ENCODE assay signal across 15 cellular contexts in genomic region chr1:19443321-19443720, GRCh38. TPM values are rescaled to one million over a fixed set of nuclear protein-coding genes. Genes with fewer than 3 reads are reported as not detected.
A peak's percentile ranks its signal among the peaks of the same experiment; 100 is the strongest.
DNase-seq lines count a peak whose midpoint lies in the region; ATAC-seq and TF ChIP-seq lines count a peak whose summit lies in the region.
"Had no signal": no experiment of that assay in that cellular context is flagged by ENCODE, and none has a peak within 500 bp of the region (broad histone marks: within the 10 kb centered on the region; RNA-seq: fewer than 3 reads in every experiment).

No MANE protein-coding gene starts in this region.

- H3K27me3 Mint-ChIP-seq in activated naive CD4-positive, alpha-beta T cell treated with anti-CD3 and anti-CD28 coated beads, Interleukin-2, amount 50 U/mL, for 24 hours: no peaks in the 10 kb centered on the region
- H3K27me3 Mint-ChIP-seq in activated naive CD4-positive, alpha-beta T cell treated with anti-CD3 and anti-CD28 coated beads, Interleukin-2, amount 10 ng/mL, durations not matched to agents 7 days and 5 days: no peaks in the 10 kb centered on the region

- peaks cover 4% of the 10 kb centered on the region for H3K79me1 ChIP-seq in neuronal stem cell (ENCODE audit: low read depth, low read length)

- H3K9me3 ChIP-seq in esophagus (ENCODE audit: control insufficient read depth in 2 of 2, insufficient read depth in 1 of 2, low read depth in 1 of 2, low read length in 1 of 2) (no peaks in the 10 kb centered on the region), neuronal stem cell (replicated peaks in 1 of 2; ENCODE audit: control insufficient read depth in 2 of 2, insufficient read depth in 1 of 2, low read depth in 1 of 2, low read length in 2 of 2) (no peaks in the 10 kb centered on the region), transverse colon (no peaks in the 10 kb centered on the region)
- H3K9me3 ChIP-seq: A549 had no signal

- no peak overlapping the region for H4K8ac ChIP-seq in neuronal stem cell (ENCODE audit: low read depth, low read length)

- H3K4me3 ChIP-seq in esophagus (ENCODE audit: low read depth in 1 of 2, low read length in 2 of 2): no peak overlapping the region
- H3K4me3 ChIP-seq in neuronal stem cell (ENCODE audit: low read length in 2 of 2): no peak overlapping the region
- H3K4me3 ChIP-seq in transverse colon: no peak overlapping the region
- H3K4me3 ChIP-seq: A549 had no signal

- no peak for TF ChIP-seq POLR2A in transverse colon (IDR thresholded peaks at IDR 0.05)

- H3K23ac ChIP-seq in neuronal stem cell (ENCODE audit: low read depth, low read length, poor library complexity): no peak overlapping the region

- H3K9me3 Mint-ChIP-seq in activated naive CD4-positive, alpha-beta T cell treated with anti-CD3 and anti-CD28 coated beads, Interleukin-2, amount 50 U/mL, for 24 hours: no peaks in the 10 kb centered on the region
- H3K9me3 Mint-ChIP-seq in activated naive CD4-positive, alpha-beta T cell treated with anti-CD3 and anti-CD28 coated beads, Interleukin-2, amount 10 ng/mL, durations not matched to agents 7 days and 5 days: no peaks in the 10 kb centered on the region
- H3K9me3 Mint-ChIP-seq: immature natural killer cell had no signal

- TF ChIP-seq EP300 in transverse colon (IDR thresholded peaks at IDR 0.05; ENCODE audit: low read depth): no peak

- TF ChIP-seq CTCF in transverse colon (IDR thresholded peaks at IDR 0.05): no peak

- WGBS in esophagus, 2 donors: 73 to 82% methylated on average over 4 of the region's 4 CpGs
- WGBS in neuronal stem cell (ENCODE audit: extremely low coverage in 2 of 2, insufficient read length in 2 of 2, insufficient replicate concordance in 1 of 2), 2 donors: no CpG with 5 or more reads among the region's 4 CpGs
- 67 to 78% methylated on average over 4 of the region's 4 CpGs for WGBS in transverse colon (ENCODE audit: low coverage in 1 of 2), 2 donors

- DNase-seq in activated naive CD4-positive, alpha-beta T cell treated with anti-CD3 and anti-CD28 coated beads, Interleukin-2, amount 10 ng/mL, durations not matched to agents 7 days and 5 days: no peak
- DNase-seq in neuronal stem cell (ENCODE audit: low spot score) (no peak), transverse colon (no peak), OCI-M1 (lab: John Stamatoyannopoulos, UW) (no peak), cerebellar cortex (ENCODE audit: low spot score) (no peak)
- DNase-seq: Calu3; dermis blood vessel endothelial cell; immature natural killer cell; MM.1S; NCI-H2107; NK-92 treated with Interleukin-12 subunit alpha and Interleukin-12 subunit beta, amount 100 ng/mL, for 24 hours had no signal

- peak overlapping the region; percentile 81 for H3K27ac Mint-ChIP-seq in activated naive CD4-positive, alpha-beta T cell treated with anti-CD3 and anti-CD28 coated beads, Interleukin-2, amount 50 U/mL, for 24 hours
- H3K27ac Mint-ChIP-seq in activated naive CD4-positive, alpha-beta T cell treated with anti-CD3 and anti-CD28 coated beads, Interleukin-2, amount 10 ng/mL, durations not matched to agents 7 days and 5 days: no peak overlapping the region

- H2BK15ac ChIP-seq in neuronal stem cell (ENCODE audit: low read length): no peak overlapping the region

- intact Hi-C loops in transverse colon (cut with DNase I; ENCODE audit: low total_unique reads): no loop called here

- no peak overlapping the region for H3K14ac ChIP-seq in neuronal stem cell (ENCODE audit: low read length)

- H3K4me3 Mint-ChIP-seq in activated naive CD4-positive, alpha-beta T cell treated with anti-CD3 and anti-CD28 coated beads, Interleukin-2, amount 50 U/mL, for 24 hours: no peak overlapping the region
- no peak overlapping the region for H3K4me3 Mint-ChIP-seq in activated naive CD4-positive, alpha-beta T cell treated with anti-CD3 and anti-CD28 coated beads, Interleukin-2, amount 10 ng/mL, durations not matched to agents 7 days and 5 days
- H3K4me3 Mint-ChIP-seq: immature natural killer cell had no signal

- CTCF ChIA-PET in activated naive CD4-positive, alpha-beta T cell treated with anti-CD3 and anti-CD28 coated beads, Interleukin-2, amount 10 ng/mL, durations not matched to agents 7 days and 5 days (lab: Charles Lee): interaction anchor here (1.0 kb wide), 1 partner anchor 38 kb away, joined by 3 read pairs; no protein-coding TSS in a partner anchor

- H2AFZ ChIP-seq in neuronal stem cell (ENCODE audit: low read length): no peak overlapping the region

- peak overlapping the region; percentile 38 for H2AK5ac ChIP-seq in neuronal stem cell (ENCODE audit: low read depth, low read length)

- no peak for ATAC-seq in GM21786 (IDR thresholded peaks at IDR 0.05; ENCODE audit: unreplicated experiment)
- ATAC-seq: A549 had no signal

- no peaks in the 10 kb centered on the region for H3K27me3 ChIP-seq in esophagus (ENCODE audit: control insufficient read depth in 1 of 2, insufficient read depth in 2 of 2, low read length in 2 of 2)
- H3K27me3 ChIP-seq in neuronal stem cell (ENCODE audit: control insufficient read depth in 3 of 3, insufficient read depth in 3 of 3, low read depth in 1 of 3, low read length in 3 of 3): no peaks in the 10 kb centered on the region
- H3K27me3 ChIP-seq in transverse colon: no peaks in the 10 kb centered on the region

- H2BK120ac ChIP-seq in neuronal stem cell (ENCODE audit: low read depth, low read length): no peak overlapping the region

- no peak overlapping the region for H2BK5ac ChIP-seq in neuronal stem cell (ENCODE audit: low read length)

- peaks cover 92% of the 10 kb centered on the region for H3K4me1 Mint-ChIP-seq in activated naive CD4-positive, alpha-beta T cell treated with anti-CD3 and anti-CD28 coated beads, Interleukin-2, amount 50 U/mL, for 24 hours
- peaks cover 80% of the 10 kb centered on the region for H3K4me1 Mint-ChIP-seq in activated naive CD4-positive, alpha-beta T cell treated with anti-CD3 and anti-CD28 coated beads, Interleukin-2, amount 10 ng/mL, durations not matched to agents 7 days and 5 days

- peaks cover 6% of the 10 kb centered on the region for H3K36me3 Mint-ChIP-seq in activated naive CD4-positive, alpha-beta T cell treated with anti-CD3 and anti-CD28 coated beads, Interleukin-2, amount 50 U/mL, for 24 hours
- H3K36me3 Mint-ChIP-seq in activated naive CD4-positive, alpha-beta T cell treated with anti-CD3 and anti-CD28 coated beads, Interleukin-2, amount 10 ng/mL, durations not matched to agents 7 days and 5 days: peaks cover 37% of the 10 kb centered on the region

- no peak overlapping the region for H2BK12ac ChIP-seq in neuronal stem cell (ENCODE audit: low read length)

- no peak overlapping the region for H3K4ac ChIP-seq in neuronal stem cell (ENCODE audit: low read length)

- no peak overlapping the region for H3K18ac ChIP-seq in neuronal stem cell (ENCODE audit: low read length)

- no peak overlapping the region for H3K9ac ChIP-seq in neuronal stem cell (ENCODE audit: low read depth, low read length, poor library complexity)

- H4K91ac ChIP-seq in neuronal stem cell (ENCODE audit: low read depth, low read length, poor library complexity): no peak overlapping the region

- H3K27ac ChIP-seq in esophagus (ENCODE audit: low read depth in 2 of 2, low read length in 1 of 2) (peak overlapping the region; percentile 40 to 81), neuronal stem cell (replicated peaks; ENCODE audit: low read length) (no peak overlapping the region), transverse colon (peak overlapping the region; percentile 80 to 93 (median 82))

- in situ Hi-C loops in transverse colon (cut with MboI; ENCODE audit: low pct_ligation_motif_present in 1 of 4, low pct_unique_long_range_greater_than_20kb in 1 of 4, low sequenced_read_pairs in 3 of 4): no loop called here

- H3K4me1 ChIP-seq in esophagus (ENCODE audit: control insufficient read depth in 2 of 2, insufficient read depth in 2 of 2, low read length in 1 of 2) (peaks cover 10 to 22% of the 10 kb centered on the region in 2 donors), neuronal stem cell (ENCODE audit: control insufficient read depth in 2 of 2, insufficient read depth in 1 of 2, low read depth in 1 of 2, low read length in 2 of 2) (peaks cover 11 to 20% of the 10 kb centered on the region in 2 donors), transverse colon (peaks cover 46 to 96% (median 59%) of the 10 kb centered on the region in 4 donors)

- peaks cover 0 to 6% of the 10 kb centered on the region in 2 donors for H3K36me3 ChIP-seq in esophagus (ENCODE audit: control insufficient read depth in 2 of 2, insufficient read depth in 2 of 2, low read length in 1 of 2)
- H3K36me3 ChIP-seq in neuronal stem cell (replicated peaks in 1 of 2; ENCODE audit: control insufficient read depth in 2 of 2, insufficient read depth in 2 of 2, low read length in 2 of 2): peaks cover 4 to 21% of the 10 kb centered on the region in 2 donors
- no peaks in the 10 kb centered on the region for H3K36me3 ChIP-seq in transverse colon

- no peak overlapping the region for H3K4me2 ChIP-seq in neuronal stem cell (ENCODE audit: insufficient read depth, low read length, poor library complexity, severe bottlenecking)
- H3K4me2 ChIP-seq: A549 had no signal

RNA-seq across cellular contexts. Expression of gene CAPZB, which starts 42.0 kb away (rescaled TPM):
- polyA plus RNA-seq in esophagus: 100 to 1,000 TPM; 221 to 272 TPM
- 295 TPM for polyA plus RNA-seq in neuronal stem cell (2013, experiment 1 of 2)
- polyA plus RNA-seq in neuronal stem cell (2013, experiment 2 of 2): 299 TPM
- total RNA-seq in transverse colon: 100 to 1,000 TPM; 127 to 404 (median 136) TPM
